In the genomic region with DNA sequence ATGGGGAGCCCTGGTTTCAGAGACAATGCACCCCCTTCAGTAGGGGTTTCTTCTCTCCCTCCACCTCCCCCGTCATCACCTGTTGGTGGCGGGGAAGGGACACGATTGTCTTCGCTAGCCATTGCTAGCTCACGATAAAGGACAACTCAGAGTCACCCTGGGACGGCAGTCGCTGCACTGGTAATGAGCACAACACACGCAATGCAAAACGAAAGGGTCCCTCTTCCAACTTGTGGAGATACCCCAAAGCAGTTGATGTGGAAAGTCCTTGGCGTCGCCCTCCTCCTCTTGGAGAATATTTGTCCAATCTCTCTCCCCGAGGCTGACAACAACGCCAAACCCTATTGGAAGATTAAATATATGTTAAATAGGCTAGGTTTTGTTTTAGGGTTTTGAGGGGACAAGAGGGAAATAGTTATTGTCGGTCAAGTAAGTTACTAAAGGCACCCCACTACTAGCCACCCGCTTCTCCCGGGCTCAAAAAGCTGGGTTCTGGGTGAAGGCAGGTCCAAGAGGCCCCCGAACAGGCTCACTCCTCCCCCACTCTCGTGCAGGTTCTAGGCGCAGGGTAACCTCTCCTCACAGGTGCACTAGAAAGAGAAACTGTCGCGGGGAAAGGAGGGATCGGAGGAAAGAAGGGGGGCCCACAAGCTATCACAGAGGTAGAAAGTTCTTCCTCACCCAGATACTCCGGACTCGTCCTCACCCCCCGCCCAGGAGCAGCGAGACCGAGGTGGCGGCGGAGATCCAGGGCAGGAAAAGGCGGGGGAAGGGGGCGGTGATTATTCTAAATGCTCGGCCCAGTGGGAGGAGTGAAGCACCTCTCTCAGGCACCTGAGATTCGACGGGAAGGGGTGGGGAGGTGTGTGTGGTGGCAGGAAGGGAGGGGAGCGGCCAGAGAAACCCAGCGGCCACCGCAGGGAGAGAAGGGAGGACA, we compare ENCODE assay signal across 8 cellular contexts. TPM values are rescaled to one million over a fixed set of nuclear protein-coding genes. Genes with fewer than 3 reads are reported as not detected.
DNase-seq lines count a peak whose midpoint lies in the region; ATAC-seq and TF ChIP-seq lines count a peak whose summit lies in the region.

A gene with protein sequence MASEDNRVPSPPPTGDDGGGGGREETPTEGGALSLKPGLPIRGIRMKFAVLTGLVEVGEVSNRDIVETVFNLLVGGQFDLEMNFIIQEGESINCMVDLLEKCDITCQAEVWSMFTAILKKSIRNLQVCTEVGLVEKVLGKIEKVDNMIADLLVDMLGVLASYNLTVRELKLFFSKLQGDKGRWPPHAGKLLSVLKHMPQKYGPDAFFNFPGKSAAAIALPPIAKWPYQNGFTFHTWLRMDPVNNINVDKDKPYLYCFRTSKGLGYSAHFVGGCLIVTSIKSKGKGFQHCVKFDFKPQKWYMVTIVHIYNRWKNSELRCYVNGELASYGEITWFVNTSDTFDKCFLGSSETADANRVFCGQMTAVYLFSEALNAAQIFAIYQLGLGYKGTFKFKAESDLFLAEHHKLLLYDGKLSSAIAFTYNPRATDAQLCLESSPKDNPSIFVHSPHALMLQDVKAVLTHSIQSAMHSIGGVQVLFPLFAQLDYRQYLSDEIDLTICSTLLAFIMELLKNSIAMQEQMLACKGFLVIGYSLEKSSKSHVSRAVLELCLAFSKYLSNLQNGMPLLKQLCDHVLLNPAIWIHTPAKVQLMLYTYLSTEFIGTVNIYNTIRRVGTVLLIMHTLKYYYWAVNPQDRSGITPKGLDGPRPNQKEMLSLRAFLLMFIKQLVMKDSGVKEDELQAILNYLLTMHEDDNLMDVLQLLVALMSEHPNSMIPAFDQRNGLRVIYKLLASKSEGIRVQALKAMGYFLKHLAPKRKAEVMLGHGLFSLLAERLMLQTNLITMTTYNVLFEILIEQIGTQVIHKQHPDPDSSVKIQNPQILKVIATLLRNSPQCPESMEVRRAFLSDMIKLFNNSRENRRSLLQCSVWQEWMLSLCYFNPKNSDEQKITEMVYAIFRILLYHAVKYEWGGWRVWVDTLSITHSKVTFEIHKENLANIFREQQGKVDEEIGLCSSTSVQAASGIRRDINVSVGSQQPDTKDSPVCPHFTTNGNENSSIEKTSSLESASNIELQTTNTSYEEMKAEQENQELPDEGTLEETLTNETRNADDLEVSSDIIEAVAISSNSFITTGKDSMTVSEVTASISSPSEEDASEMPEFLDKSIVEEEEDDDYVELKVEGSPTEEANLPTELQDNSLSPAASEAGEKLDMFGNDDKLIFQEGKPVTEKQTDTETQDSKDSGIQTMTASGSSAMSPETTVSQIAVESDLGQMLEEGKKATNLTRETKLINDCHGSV (N-terminal part only) (minus strand): TSS at position 764 of the 937 bp plus-strand sequence. CDS start 642 bp downstream, at position 122.

- CTCF ChIA-PET in RWPE1 (lab: Yijun Ruan, JAX), result no interaction called here

- TF ChIP-seq CTCF in LNCaP clone FGC (IDR thresholded peaks at IDR 0.05; ENCODE audit: control insufficient read depth, extremely low read depth, insufficient read depth) (no peak), RWPE1 (conservative IDR thresholded peaks at IDR 0.05; ENCODE audit: low read depth) (no peak), fibroblast of the aortic adventitia (IDR thresholded peaks at IDR 0.05; ENCODE audit: insufficient read depth, low read length) (no peak), nephron (IDR thresholded peaks at IDR 0.05; ENCODE audit: unreplicated experiment in 3 of 3) (no peak)

- H3K27ac ChIP-seq in RWPE1, result peak within 1 kb of the TSS; percentile 95

- H3K4me3 Mint-ChIP-seq in activated T-helper 2 cell treated with anti-CD3 and anti-CD28 coated beads, Interferon-gamma antibody, Interleukin-2, Interleukin-4, amounts not matched to agents 10 μg/mL and 5 μg/mL and 100 μg/mL, durations not matched to agents 14 hours and 24 hours and 36 hours (ENCODE audit: low read depth), result peak within 1 kb of the TSS; percentile 100
- H3K4me3 Mint-ChIP-seq in nephron, result peak within 1 kb of the TSS; percentile 99 to 100 (median 99)

- POLR2A ChIA-PET in RWPE1 (lab: Yijun Ruan, JAX; ENCODE audit: low non-redundant PET), result interaction anchor here (0.5 to 0.8 kb wide), 2 partner anchors 86 to 138 kb away, joined by 3 to 4 read pairs; no protein-coding TSS in a partner anchor

- no peaks in the 10 kb centered on the region for H3K27me3 Mint-ChIP-seq in activated T-helper 2 cell treated with anti-CD3 and anti-CD28 coated beads, Interferon-gamma antibody, Interleukin-2, Interleukin-4, amounts not matched to agents 10 μg/mL and 5 μg/mL and 100 μg/mL, durations not matched to agents 14 hours and 24 hours and 36 hours (ENCODE audit: low read depth)
- H3K27me3 Mint-ChIP-seq in nephron (ENCODE audit: low read depth), result no peaks in the 10 kb centered on the region

- no peaks in the 10 kb centered on the region for H3K9me3 Mint-ChIP-seq in activated T-helper 2 cell treated with anti-CD3 and anti-CD28 coated beads, Interferon-gamma antibody, Interleukin-2, Interleukin-4, amounts not matched to agents 10 μg/mL and 5 μg/mL and 100 μg/mL, durations not matched to agents 14 hours and 24 hours and 36 hours
- H3K9me3 Mint-ChIP-seq in nephron, result no peaks in the 10 kb centered on the region

- peak; percentile 78 for ATAC-seq in stimulated activated naive CD8-positive, alpha-beta T cell treated with anti-CD3 and anti-CD28 coated beads, Interleukin-15, Interleukin-2, amounts not matched to agents 100 U/mL and 50 U/mL, for 24 hours

- H3K27ac Mint-ChIP-seq in activated T-helper 2 cell treated with anti-CD3 and anti-CD28 coated beads, Interferon-gamma antibody, Interleukin-2, Interleukin-4, amounts not matched to agents 10 μg/mL and 5 μg/mL and 100 μg/mL, durations not matched to agents 14 hours and 24 hours and 36 hours, result peak within 1 kb of the TSS; percentile 99
- peak within 1 kb of the TSS; percentile 93 to 98 (median 97) for H3K27ac Mint-ChIP-seq in nephron

- DNase-seq in DMS79 treated with DMSO at 0.1 percent for 48 hours (lab: John Stamatoyannopoulos, UW) (peak; percentile 63), H4 (ENCODE audit: low spot score) (peak; percentile 69), LNCaP clone FGC (ENCODE audit: low read depth) (peak; percentile 84), RWPE1 (ENCODE audit: low spot score) (peak; percentile 88), fibroblast of the aortic adventitia (ENCODE audit: low read depth) (peak; percentile 37)
- peak; percentile 82 for DNase-seq in activated T-helper 2 cell treated with anti-CD3 and anti-CD28 coated beads, Interferon-gamma antibody, Interleukin-2, Interleukin-4, amounts not matched to agents 10 μg/mL and 5 μg/mL and 100 μg/mL, durations not matched to agents 14 hours and 24 hours and 36 hours (ENCODE audit: low spot score)
- peak; percentile 84 for DNase-seq in stimulated activated naive CD8-positive, alpha-beta T cell treated with anti-CD3 and anti-CD28 coated beads, Interleukin-15, Interleukin-2, amounts not matched to agents 100 U/mL and 50 U/mL, for 24 hours

- intact Hi-C loops in activated T-helper 2 cell treated with anti-CD3 and anti-CD28 coated beads, Interferon-gamma antibody, Interleukin-2, Interleukin-4, amounts not matched to agents 10 μg/mL and 5 μg/mL and 100 μg/mL, durations not matched to agents 14 hours and 24 hours and 36 hours (cut with micrococcal nuclease), result loop anchor here (1.0 kb wide), 3 partner anchors 16 to 85 kb away; a partner anchor contains a TSS

- H3K36me3 Mint-ChIP-seq in activated T-helper 2 cell treated with anti-CD3 and anti-CD28 coated beads, Interferon-gamma antibody, Interleukin-2, Interleukin-4, amounts not matched to agents 10 μg/mL and 5 μg/mL and 100 μg/mL, durations not matched to agents 14 hours and 24 hours and 36 hours (ENCODE audit: low read depth), result peaks cover 22% of the 10 kb centered on the region
- peaks cover 4% of the 10 kb centered on the region for H3K36me3 Mint-ChIP-seq in nephron (ENCODE audit: low read depth)

- peaks cover 16% of the 10 kb centered on the region for H3K4me1 Mint-ChIP-seq in activated T-helper 2 cell treated with anti-CD3 and anti-CD28 coated beads, Interferon-gamma antibody, Interleukin-2, Interleukin-4, amounts not matched to agents 10 μg/mL and 5 μg/mL and 100 μg/mL, durations not matched to agents 14 hours and 24 hours and 36 hours (ENCODE audit: low read depth)
- peaks cover 27% of the 10 kb centered on the region for H3K4me1 Mint-ChIP-seq in nephron

- H3K4me3 ChIP-seq in LNCaP clone FGC (ENCODE audit: low read depth, low read length) (peak within 1 kb of the TSS; percentile 66), fibroblast of the aortic adventitia (ENCODE audit: low read depth, low read length) (peak within 1 kb of the TSS; percentile 96)

RNA-seq across cellular contexts. Expression of the gene that starts here (rescaled TPM):
- total RNA-seq in H4 (2014; rRNA removed; shearing (Covaris generic)), result 31.1 and 31.7 TPM in 2 replicates
- 46.4 and 47.7 TPM in 2 replicates for total RNA-seq in activated T-helper 2 cell treated with anti-CD3 and anti-CD28 coated beads, Interferon-gamma antibody, Interleukin-2, Interleukin-4, amounts not matched to agents 10 μg/mL and 5 μg/mL and 100 μg/mL, durations not matched to agents 14 hours and 24 hours and 36 hours
- 44.2 and 45.8 TPM in 2 replicates for total RNA-seq in fibroblast of the aortic adventitia (ENCODE audit: low replicate concordance)

Comparison
In these comparisons a context has a peak if more than half of its experiments do, and no peak if none do; other contexts are left out.
1. Peak in every context shown above with its lines: DNase-seq, ATAC-seq, H3K4me3 ChIP-seq and H3K27ac ChIP-seq.
2. DNase-seq: peak in every context shown above with its lines; median percentile 88 in RWPE1; 84 in LNCaP clone FGC; 84 in stimulated activated naive CD8-positive, alpha-beta T cell treated with anti-CD3 and anti-CD28 coated beads, Interleukin-15, Interleukin-2, amounts not matched to agents 100 U/mL and 50 U/mL, for 24 hours; 82 in activated T-helper 2 cell treated with anti-CD3 and anti-CD28 coated beads, Interferon-gamma antibody, Interleukin-2, Interleukin-4, amounts not matched to agents 10 μg/mL and 5 μg/mL and 100 μg/mL, durations not matched to agents 14 hours and 24 hours and 36 hours; 69 in H4; 63 in DMS79 treated with DMSO at 0.1 percent for 48 hours; 37 in fibroblast of the aortic adventitia.